In genomic region chr10:63213489-63213888, GRCh38 we compare ENCODE assay signal across 18 cellular contexts.
DNase-seq lines count a peak whose midpoint lies in the region; FAIRE-seq and TF ChIP-seq lines count a peak whose summit lies in the region.
"Had no signal": no experiment of that assay in that cellular context is flagged by ENCODE, and none has a peak within 500 bp of the region (broad histone marks: within the 10 kb centered on the region; RNA-seq: fewer than 3 reads in every experiment).

No MANE protein-coding gene starts in this region.

- peaks cover 39% of the 10 kb centered on the region for H3K36me3 Mint-ChIP-seq in activated CD4-positive, alpha-beta memory T cell treated with anti-CD3 and anti-CD28 coated beads for 36 hours
- peaks cover 50% of the 10 kb centered on the region for H3K36me3 Mint-ChIP-seq in activated CD4-positive, alpha-beta memory T cell treated with anti-CD3 and anti-CD28 coated beads, Interleukin-2, amount 10 ng/mL, durations not matched to agents 7 days and 5 days (ENCODE audit: low read depth)
- peaks cover 58% of the 10 kb centered on the region for H3K36me3 Mint-ChIP-seq in activated T-helper 2 cell treated with anti-CD3 and anti-CD28 coated beads, Interferon-gamma antibody, Interleukin-2, Interleukin-4, amounts not matched to agents 10 μg/mL and 5 μg/mL and 100 μg/mL, durations not matched to agents 14 hours and 24 hours and 36 hours (ENCODE audit: low read depth)
- peaks cover 33% of the 10 kb centered on the region for H3K36me3 Mint-ChIP-seq in HFFc6 (ENCODE audit: low read depth)
- peaks cover 34% of the 10 kb centered on the region for H3K36me3 Mint-ChIP-seq in progenitor cell of endocrine pancreas (ENCODE audit: insufficient read depth)

- no peaks in the 10 kb centered on the region for H3K9me3 ChIP-seq in neutrophil
- H3K9me3 ChIP-seq: ascending aorta, HAP-1, vagina had no signal

- TF ChIP-seq POLR2A in GM12892 (IDR thresholded peaks at IDR 0.05; ENCODE audit: low read depth, low read length), result no peak

- no peaks in the 10 kb centered on the region for H3K27me3 Mint-ChIP-seq in activated CD4-positive, alpha-beta memory T cell treated with anti-CD3 and anti-CD28 coated beads for 36 hours
- H3K27me3 Mint-ChIP-seq in activated CD4-positive, alpha-beta memory T cell treated with anti-CD3 and anti-CD28 coated beads, Interleukin-2, amount 10 ng/mL, durations not matched to agents 7 days and 5 days, result no peaks in the 10 kb centered on the region
- no peaks in the 10 kb centered on the region for H3K27me3 Mint-ChIP-seq in activated T-helper 2 cell treated with anti-CD3 and anti-CD28 coated beads, Interferon-gamma antibody, Interleukin-2, Interleukin-4, amounts not matched to agents 10 μg/mL and 5 μg/mL and 100 μg/mL, durations not matched to agents 14 hours and 24 hours and 36 hours (ENCODE audit: low read depth)
- peaks cover 2% of the 10 kb centered on the region; the same call in 1 of the 2 replicates for H3K27me3 Mint-ChIP-seq in HFFc6 (ENCODE audit: insufficient read depth)
- H3K27me3 Mint-ChIP-seq in progenitor cell of endocrine pancreas, result no peaks in the 10 kb centered on the region

- H3K4me1 Mint-ChIP-seq in activated CD4-positive, alpha-beta memory T cell treated with anti-CD3 and anti-CD28 coated beads for 36 hours (ENCODE audit: low read depth), result peaks cover 45% of the 10 kb centered on the region
- H3K4me1 Mint-ChIP-seq in activated CD4-positive, alpha-beta memory T cell treated with anti-CD3 and anti-CD28 coated beads, Interleukin-2, amount 10 ng/mL, durations not matched to agents 7 days and 5 days, result peaks cover 40% of the 10 kb centered on the region
- H3K4me1 Mint-ChIP-seq in activated T-helper 2 cell treated with anti-CD3 and anti-CD28 coated beads, Interferon-gamma antibody, Interleukin-2, Interleukin-4, amounts not matched to agents 10 μg/mL and 5 μg/mL and 100 μg/mL, durations not matched to agents 14 hours and 24 hours and 36 hours (ENCODE audit: low read depth), result peaks cover 30% of the 10 kb centered on the region
- H3K4me1 Mint-ChIP-seq in HFFc6 (ENCODE audit: low read depth) (peaks cover 62% of the 10 kb centered on the region), progenitor cell of endocrine pancreas (ENCODE audit: low read depth) (peaks cover 7% of the 10 kb centered on the region)

- intact Hi-C loops in activated CD4-positive, alpha-beta memory T cell treated with anti-CD3 and anti-CD28 coated beads for 36 hours (cut with micrococcal nuclease), result no loop called here
- intact Hi-C loops in activated T-helper 2 cell treated with anti-CD3 and anti-CD28 coated beads, Interferon-gamma antibody, Interleukin-2, Interleukin-4, amounts not matched to agents 10 μg/mL and 5 μg/mL and 100 μg/mL, durations not matched to agents 14 hours and 24 hours and 36 hours (cut with micrococcal nuclease), result loop anchor here (10.0 kb wide), 1 partner anchor 141 kb away; no protein-coding TSS in a partner anchor

- H3K4me3 Mint-ChIP-seq in activated CD4-positive, alpha-beta memory T cell treated with anti-CD3 and anti-CD28 coated beads for 36 hours, result no peak overlapping the region
- no peak overlapping the region for H3K4me3 Mint-ChIP-seq in activated CD4-positive, alpha-beta memory T cell treated with anti-CD3 and anti-CD28 coated beads, Interleukin-2, amount 10 ng/mL, durations not matched to agents 7 days and 5 days
- no peak overlapping the region for H3K4me3 Mint-ChIP-seq in activated T-helper 2 cell treated with anti-CD3 and anti-CD28 coated beads, Interferon-gamma antibody, Interleukin-2, Interleukin-4, amounts not matched to agents 10 μg/mL and 5 μg/mL and 100 μg/mL, durations not matched to agents 14 hours and 24 hours and 36 hours (ENCODE audit: low read depth)
- H3K4me3 Mint-ChIP-seq in HFFc6 (no peak overlapping the region), progenitor cell of endocrine pancreas (ENCODE audit: low read depth) (no peak overlapping the region)

- no peak overlapping the region for H3K4me3 ChIP-seq in neutrophil (ENCODE audit: low read depth in 1 of 2, low read length in 1 of 2)
- H3K4me3 ChIP-seq: ascending aorta, HAP-1, skin epidermis, vagina had no signal

- TF ChIP-seq CTCF in neutrophil (IDR thresholded peaks at IDR 0.05) (no peak), HFFc6 (IDR thresholded peaks at IDR 0.05) (no peak), progenitor cell of endocrine pancreas (IDR thresholded peaks at IDR 0.05; ENCODE audit: unreplicated experiment) (no peak)

- POLR2A ChIA-PET in activated CD4-positive, alpha-beta memory T cell treated with anti-CD3 and anti-CD28 coated beads for 36 hours (lab: Charles Lee), result no interaction called here
- POLR2A ChIA-PET in activated CD4-positive, alpha-beta memory T cell treated with anti-CD3 and anti-CD28 coated beads, Interleukin-2, amount 10 ng/mL, durations not matched to agents 7 days and 5 days (lab: Charles Lee), result interaction anchor here (2.7 kb wide), 1 partner anchor 56 kb away, joined by 8 read pairs; no protein-coding TSS in a partner anchor

- peaks cover 66% of the 10 kb centered on the region for H3K36me3 ChIP-seq in neutrophil

- peak; percentile 54 for FAIRE-seq in GM12892 (lab: Jason Lieb, UNC)

- peaks cover 3% of the 10 kb centered on the region for H3K9me3 Mint-ChIP-seq in activated CD4-positive, alpha-beta memory T cell treated with anti-CD3 and anti-CD28 coated beads for 36 hours
- no peaks in the 10 kb centered on the region for H3K9me3 Mint-ChIP-seq in activated CD4-positive, alpha-beta memory T cell treated with anti-CD3 and anti-CD28 coated beads, Interleukin-2, amount 10 ng/mL, durations not matched to agents 7 days and 5 days
- H3K9me3 Mint-ChIP-seq in activated T-helper 2 cell treated with anti-CD3 and anti-CD28 coated beads, Interferon-gamma antibody, Interleukin-2, Interleukin-4, amounts not matched to agents 10 μg/mL and 5 μg/mL and 100 μg/mL, durations not matched to agents 14 hours and 24 hours and 36 hours, result peaks cover 8% of the 10 kb centered on the region
- H3K9me3 Mint-ChIP-seq in HFFc6, result no peaks in the 10 kb centered on the region
- H3K9me3 Mint-ChIP-seq in progenitor cell of endocrine pancreas (ENCODE audit: low read depth), result no peaks in the 10 kb centered on the region

- peak overlapping the region; percentile 6 for H3K27ac Mint-ChIP-seq in activated CD4-positive, alpha-beta memory T cell treated with anti-CD3 and anti-CD28 coated beads for 36 hours
- H3K27ac Mint-ChIP-seq in activated CD4-positive, alpha-beta memory T cell treated with anti-CD3 and anti-CD28 coated beads, Interleukin-2, amount 10 ng/mL, durations not matched to agents 7 days and 5 days, result no peak overlapping the region
- peak overlapping the region; percentile 17 for H3K27ac Mint-ChIP-seq in activated T-helper 2 cell treated with anti-CD3 and anti-CD28 coated beads, Interferon-gamma antibody, Interleukin-2, Interleukin-4, amounts not matched to agents 10 μg/mL and 5 μg/mL and 100 μg/mL, durations not matched to agents 14 hours and 24 hours and 36 hours
- H3K27ac Mint-ChIP-seq in HFFc6 (no peak overlapping the region), progenitor cell of endocrine pancreas (no peak overlapping the region)

- peak overlapping the region; percentile 76 for H3K27ac ChIP-seq in neutrophil
- H3K27ac ChIP-seq: ascending aorta, skin epidermis, vagina had no signal

- H3K4me1 ChIP-seq in neutrophil (ENCODE audit: control insufficient read depth in 1 of 2, insufficient read depth in 1 of 2, low read depth in 1 of 2, low read length in 1 of 2), result peaks cover 28 to 45% of the 10 kb centered on the region in 2 experiments

- CTCF ChIA-PET in activated CD4-positive, alpha-beta memory T cell treated with anti-CD3 and anti-CD28 coated beads for 36 hours (lab: Charles Lee), result interaction anchor here (1.0 to 2.6 kb wide), 3 partner anchors 416 to 507 kb away, joined by 3 to 11 read pairs (median 4); no protein-coding TSS in a partner anchor
- CTCF ChIA-PET in activated CD4-positive, alpha-beta memory T cell treated with anti-CD3 and anti-CD28 coated beads, Interleukin-2, amount 10 ng/mL, durations not matched to agents 7 days and 5 days (lab: Charles Lee), result interaction anchor here (0.6 to 2.4 kb wide), 5 partner anchors 50 to 507 kb away, joined by 3 to 6 read pairs (median 3); no protein-coding TSS in a partner anchor

- DNase-seq in activated CD4-positive, alpha-beta memory T cell treated with anti-CD3 and anti-CD28 coated beads for 36 hours, result no peak
- no peak for DNase-seq in activated CD4-positive, alpha-beta memory T cell treated with anti-CD3 and anti-CD28 coated beads, Interleukin-2, amount 10 ng/mL, durations not matched to agents 7 days and 5 days
- DNase-seq in GM12892 (ENCODE audit: insufficient read length) (no peak), HFFc6 (no peak), progenitor cell of endocrine pancreas (ENCODE audit: low spot score, unreplicated experiment) (no peak)
- DNase-seq in activated T-helper 2 cell treated with anti-CD3 and anti-CD28 coated beads, Interferon-gamma antibody, Interleukin-2, Interleukin-4, amounts not matched to agents 10 μg/mL and 5 μg/mL and 100 μg/mL, durations not matched to agents 14 hours and 24 hours and 36 hours (ENCODE audit: low spot score), result no peak
- no peak for DNase-seq in stimulated activated naive CD4-positive, alpha-beta T cell (lab: John Stamatoyannopoulos, UW)
- DNase-seq: activated CD4-positive, alpha-beta T cell treated with anti-CD3 and anti-CD28 coated beads, Interleukin-2, amount 50 U/mL, for 1 hour; dermis blood vessel endothelial cell; erythroblast; GDM1; glutamatergic neuron; stimulated activated naive CD4-positive, alpha-beta T cell treated with Interleukin-2 at 50 U/mL for 16 hours had no signal

- no peaks in the 10 kb centered on the region for H3K27me3 ChIP-seq in neutrophil
- H3K27me3 ChIP-seq: ascending aorta, vagina had no signal

Comparison
In these comparisons a context has a peak if more than half of its experiments do, and no peak if none do; other contexts are left out.
1. H3K27ac Mint-ChIP-seq: peak in activated CD4-positive, alpha-beta memory T cell treated with anti-CD3 and anti-CD28 coated beads for 36 hours (single experiment) and activated T-helper 2 cell treated with anti-CD3 and anti-CD28 coated beads, Interferon-gamma antibody, Interleukin-2, Interleukin-4, amounts not matched to agents 10 μg/mL and 5 μg/mL and 100 μg/mL, durations not matched to agents 14 hours and 24 hours and 36 hours (single experiment); none in activated CD4-positive, alpha-beta memory T cell treated with anti-CD3 and anti-CD28 coated beads, Interleukin-2, amount 10 ng/mL, durations not matched to agents 7 days and 5 days (single experiment), HFFc6 (single experiment) and progenitor cell of endocrine pancreas (single experiment).